10 cellular contexts compared by ENCODE assay signal in genomic region chr2:164328310-164328709, GRCh38.
"Had no signal": no experiment of that assay in that cellular context is flagged by ENCODE, and none has a peak within 500 bp of the region (broad histone marks: within the 10 kb centered on the region; RNA-seq: fewer than 3 reads in every experiment).

No MANE protein-coding gene starts in this region.

- H3K9me3 ChIP-seq: HAP-1 had no signal

- H3K27ac ChIP-seq: GM23248, HL-60, KMS-11 had no signal

- H3K36me3 ChIP-seq: HAP-1 had no signal

- ATAC-seq: HCT116, K562 had no signal

- FAIRE-seq: K562 had no signal

- H3K4me1 ChIP-seq: HAP-1 had no signal

- H3K4me3 ChIP-seq: GM23248, HAP-1, K562 had no signal

- H2AFZ ChIP-seq: GM23248 had no signal

- H3K4me2 ChIP-seq: KMS-11 had no signal

- DNase-seq: GM23248, GOT3, H7, HFFc6, IMR-90 had no signal

- H3K9ac ChIP-seq: GM23248, KMS-11 had no signal
